9 cellular contexts compared by ENCODE assay signal in the genomic region with DNA sequence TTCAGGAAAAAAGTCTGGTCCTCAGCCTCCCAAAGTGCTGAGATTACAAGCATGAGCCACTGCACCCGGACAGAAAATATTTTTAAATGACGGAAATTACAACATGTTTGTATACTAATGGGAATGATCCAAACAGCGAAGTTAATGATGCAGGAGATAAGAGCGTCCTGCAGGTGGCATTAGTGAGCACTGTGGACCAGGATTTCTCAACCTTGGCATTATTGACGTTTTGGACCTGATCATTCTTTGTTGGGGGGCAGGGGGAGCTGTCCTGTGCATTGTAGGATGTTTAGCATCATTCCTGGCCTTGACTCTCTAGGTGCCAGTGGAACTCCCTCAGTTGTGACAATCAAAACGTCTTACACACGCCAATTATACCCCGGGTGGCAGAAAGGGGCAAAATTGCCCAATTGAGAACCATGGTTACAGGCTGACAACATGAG. TPM values are rescaled to one million over a fixed set of nuclear protein-coding genes. Genes with fewer than 3 reads are reported as not detected.
DNase-seq lines count a peak whose midpoint lies in the region; ATAC-seq and TF ChIP-seq lines count a peak whose summit lies in the region.
"Had no signal": no experiment of that assay in that cellular context is flagged by ENCODE, and none has a peak within 500 bp of the region (broad histone marks: within the 10 kb centered on the region; RNA-seq: fewer than 3 reads in every experiment).

No MANE protein-coding gene starts in this region.

- no peaks in the 10 kb centered on the region for H3K27me3 ChIP-seq in gastrocnemius medialis

- DNase-seq in Right ventricle myocardium inferior (ENCODE audit: missing footprints): no peak
- DNase-seq in cardiac septum (ENCODE audit: low spot score): no peak
- DNase-seq in NCI-H1092 treated with DMSO at 0.1 percent for 48 hours (lab: John Stamatoyannopoulos, UW): peak; percentile 8
- DNase-seq in activated naive CD4-positive, alpha-beta T cell treated with anti-CD3 and anti-CD28 coated beads, Interleukin-2, amount 10 ng/mL, durations not matched to agents 7 days and 5 days: peak; percentile 43
- peak; percentile 24 for DNase-seq in left cardiac atrium
- DNase-seq in gastrocnemius medialis: no peak
- DNase-seq in KG1 (lab: John Stamatoyannopoulos, UW): no peak

- no peaks in the 10 kb centered on the region for H3K4me1 ChIP-seq in gastrocnemius medialis

- no peaks in the 10 kb centered on the region for H3K9me3 Mint-ChIP-seq in activated naive CD4-positive, alpha-beta T cell treated with anti-CD3 and anti-CD28 coated beads, Interleukin-2, amount 10 ng/mL, durations not matched to agents 7 days and 5 days
- H3K9me3 Mint-ChIP-seq: stimulated activated naive CD8-positive, alpha-beta T cell treated with anti-CD3 and anti-CD28 coated beads, Interleukin-15, amount 100 ng/mL, for 72 hours had no signal

- peak in 3 of 5 experiments; percentile 49 to 61 (median 54) for TF ChIP-seq CTCF in gastrocnemius medialis (IDR thresholded peaks at IDR 0.05 in 4 of 5, conservative IDR thresholded peaks at IDR 0.05 in 1 of 5)

- peaks cover 0 to 71% of the 10 kb centered on the region in 2 donors for H3K36me3 ChIP-seq in gastrocnemius medialis

- H3K4me3 ChIP-seq in gastrocnemius medialis: no peak overlapping the region

- H3K27me3 Mint-ChIP-seq in activated naive CD4-positive, alpha-beta T cell treated with anti-CD3 and anti-CD28 coated beads, Interleukin-2, amount 10 ng/mL, durations not matched to agents 7 days and 5 days: no peaks in the 10 kb centered on the region
- H3K27me3 Mint-ChIP-seq: stimulated activated naive CD8-positive, alpha-beta T cell treated with anti-CD3 and anti-CD28 coated beads, Interleukin-15, amount 100 ng/mL, for 72 hours had no signal

- no peak overlapping the region for H3K4me3 Mint-ChIP-seq in activated naive CD4-positive, alpha-beta T cell treated with anti-CD3 and anti-CD28 coated beads, Interleukin-2, amount 10 ng/mL, durations not matched to agents 7 days and 5 days
- H3K4me3 Mint-ChIP-seq: stimulated activated naive CD8-positive, alpha-beta T cell treated with anti-CD3 and anti-CD28 coated beads, Interleukin-15, amount 100 ng/mL, for 72 hours had no signal

- CTCF ChIA-PET in activated naive CD4-positive, alpha-beta T cell treated with anti-CD3 and anti-CD28 coated beads, Interleukin-2, amount 10 ng/mL, durations not matched to agents 7 days and 5 days (lab: Charles Lee): interaction anchor here (0.7 to 0.8 kb wide), 3 partner anchors 10 to 63 kb away, joined by 3 read pairs; no protein-coding TSS in a partner anchor

- H3K27ac Mint-ChIP-seq in activated naive CD4-positive, alpha-beta T cell treated with anti-CD3 and anti-CD28 coated beads, Interleukin-2, amount 10 ng/mL, durations not matched to agents 7 days and 5 days: no peak overlapping the region
- H3K27ac Mint-ChIP-seq: stimulated activated naive CD8-positive, alpha-beta T cell treated with anti-CD3 and anti-CD28 coated beads, Interleukin-15, amount 100 ng/mL, for 72 hours had no signal

- H3K27ac ChIP-seq in gastrocnemius medialis: no peak overlapping the region

- in situ Hi-C loops in gastrocnemius medialis (cut with MboI; ENCODE audit: low sequenced_read_pairs in 4 of 4): loop anchor here in 1 of 4 donors (10.0 to 25.0 kb wide), 2 partner anchors 249 to 731 kb away; no protein-coding TSS in a partner anchor

- intact Hi-C loops in Right ventricle myocardium inferior (cut with DNase I) (loop anchor here (5.0 kb wide), 1 partner anchor 241 kb away; no protein-coding TSS in a partner anchor), cardiac septum (cut with DNase I) (loop anchor here (5.0 kb wide), 1 partner anchor 251 kb away; no protein-coding TSS in a partner anchor), left cardiac atrium (cut with DNase I) (loop anchor here in 1 of 2 donors (10.0 kb wide), 1 partner anchor 249 kb away; no protein-coding TSS in a partner anchor), gastrocnemius medialis (cut with DNase I; ENCODE audit: low total_unique reads) (no loop called here)

- no peak for TF ChIP-seq POLR2A in gastrocnemius medialis (IDR thresholded peaks at IDR 0.05)

- peaks cover 28% of the 10 kb centered on the region for H3K36me3 Mint-ChIP-seq in activated naive CD4-positive, alpha-beta T cell treated with anti-CD3 and anti-CD28 coated beads, Interleukin-2, amount 10 ng/mL, durations not matched to agents 7 days and 5 days

- no peaks in the 10 kb centered on the region for H3K9me3 ChIP-seq in gastrocnemius medialis

- no peaks in the 10 kb centered on the region for H3K4me1 Mint-ChIP-seq in activated naive CD4-positive, alpha-beta T cell treated with anti-CD3 and anti-CD28 coated beads, Interleukin-2, amount 10 ng/mL, durations not matched to agents 7 days and 5 days
- H3K4me1 Mint-ChIP-seq: stimulated activated naive CD8-positive, alpha-beta T cell treated with anti-CD3 and anti-CD28 coated beads, Interleukin-15, amount 100 ng/mL, for 72 hours had no signal

- ATAC-seq in Right ventricle myocardium inferior (peak; percentile 46), left cardiac atrium (peak in 1 of 2 donors; percentile 47), gastrocnemius medialis (peak in 1 of 2 donors; percentile 51), HG03520 (IDR thresholded peaks at IDR 0.05; ENCODE audit: unreplicated experiment) (no peak)
- ATAC-seq: stimulated activated naive CD8-positive, alpha-beta T cell treated with anti-CD3 and anti-CD28 coated beads, Interleukin-15, amount 100 ng/mL, for 72 hours had no signal

RNA-seq across cellular contexts. Expression of a gene that starts 34.1 kb away (rescaled TPM):
- 42.5 TPM for total RNA-seq in Right ventricle myocardium inferior
- 47.9 TPM for total RNA-seq in cardiac septum
- total RNA-seq in left cardiac atrium: 10 to 100 TPM; 42.4 to 52.8 TPM
- total RNA-seq in gastrocnemius medialis: 10 to 100 TPM; 21.5 to 30.7 (median 28.2) TPM

Comparison
In these comparisons a context has a peak if more than half of its experiments do, and no peak if none do; other contexts are left out.
1. DNase-seq: peak in NCI-H1092 treated with DMSO at 0.1 percent for 48 hours (single experiment), activated naive CD4-positive, alpha-beta T cell treated with anti-CD3 and anti-CD28 coated beads, Interleukin-2, amount 10 ng/mL, durations not matched to agents 7 days and 5 days (single experiment) and left cardiac atrium (single experiment); none in Right ventricle myocardium inferior (single experiment), cardiac septum (single experiment), gastrocnemius medialis (0 of 2) and KG1 (single experiment).